Comparison of ENCODE assay signal across 10 cellular contexts in genomic region chr6:2859325-2859700, GRCh38. TPM values are rescaled to one million over a fixed set of nuclear protein-coding genes. Genes with fewer than 3 reads are reported as not detected.
DNase-seq lines count a peak whose midpoint lies in the region; ATAC-seq and TF ChIP-seq lines count a peak whose summit lies in the region.
"Had no signal": no experiment of that assay in that cellular context is flagged by ENCODE, and none has a peak within 500 bp of the region (broad histone marks: within the 10 kb centered on the region; RNA-seq: fewer than 3 reads in every experiment).

No MANE protein-coding gene starts in this region.

- H3K27ac Mint-ChIP-seq in stimulated activated naive CD8-positive, alpha-beta T cell treated with anti-CD3 and anti-CD28 coated beads, Interleukin-15, Interleukin-2, amounts not matched to agents 100 ng/mL and 50 ng/mL, for 24 hours = peak overlapping the region; percentile 100
- peak overlapping the region; percentile 100 for H3K27ac Mint-ChIP-seq in activated T-helper 2 cell treated with anti-CD3 and anti-CD28 coated beads, Interferon-gamma antibody, Interleukin-2, Interleukin-4, amounts not matched to agents 10 μg/mL and 5 μg/mL and 100 μg/mL, durations not matched to agents 14 hours and 24 hours and 36 hours
- H3K27ac Mint-ChIP-seq in natural killer cell = peak overlapping the region; percentile 94 to 97

- H3K4me3 Mint-ChIP-seq in stimulated activated naive CD8-positive, alpha-beta T cell treated with anti-CD3 and anti-CD28 coated beads, Interleukin-15, Interleukin-2, amounts not matched to agents 100 ng/mL and 50 ng/mL, for 24 hours = peak overlapping the region; percentile 97
- peak overlapping the region; percentile 85 for H3K4me3 Mint-ChIP-seq in activated T-helper 2 cell treated with anti-CD3 and anti-CD28 coated beads, Interferon-gamma antibody, Interleukin-2, Interleukin-4, amounts not matched to agents 10 μg/mL and 5 μg/mL and 100 μg/mL, durations not matched to agents 14 hours and 24 hours and 36 hours (ENCODE audit: low read depth)
- H3K4me3 Mint-ChIP-seq in natural killer cell = peak overlapping the region; percentile 87

- peaks cover 94% of the 10 kb centered on the region for H3K4me1 Mint-ChIP-seq in stimulated activated naive CD8-positive, alpha-beta T cell treated with anti-CD3 and anti-CD28 coated beads, Interleukin-15, Interleukin-2, amounts not matched to agents 100 ng/mL and 50 ng/mL, for 24 hours (ENCODE audit: low read depth)
- H3K4me1 Mint-ChIP-seq in activated T-helper 2 cell treated with anti-CD3 and anti-CD28 coated beads, Interferon-gamma antibody, Interleukin-2, Interleukin-4, amounts not matched to agents 10 μg/mL and 5 μg/mL and 100 μg/mL, durations not matched to agents 14 hours and 24 hours and 36 hours (ENCODE audit: low read depth) = peaks cover 81% of the 10 kb centered on the region
- H3K4me1 Mint-ChIP-seq in natural killer cell = peaks cover 57 to 65% of the 10 kb centered on the region in 2 donors

- ATAC-seq in stimulated activated naive CD8-positive, alpha-beta T cell treated with anti-CD3 and anti-CD28 coated beads, Interleukin-15, Interleukin-2, amounts not matched to agents 100 U/mL and 50 U/mL, for 24 hours = no peak
- ATAC-seq in natural killer cell (no peak), HG02759 (IDR thresholded peaks at IDR 0.05; ENCODE audit: unreplicated experiment) (no peak)

- intact Hi-C loops in activated T-helper 2 cell treated with anti-CD3 and anti-CD28 coated beads, Interferon-gamma antibody, Interleukin-2, Interleukin-4, amounts not matched to agents 10 μg/mL and 5 μg/mL and 100 μg/mL, durations not matched to agents 14 hours and 24 hours and 36 hours (cut with micrococcal nuclease) = loop anchor here (5.0 kb wide), 1 partner anchor 1278 kb away; the partner anchor contains the start of gene ECI2
- intact Hi-C loops in natural killer cell (cut with micrococcal nuclease) = loop anchor here (5.0 kb wide), 2 partner anchors 67 to 208 kb away; partner anchors contain the start of gene RIPK1

- no peaks in the 10 kb centered on the region for H3K27me3 Mint-ChIP-seq in stimulated activated naive CD8-positive, alpha-beta T cell treated with anti-CD3 and anti-CD28 coated beads, Interleukin-15, Interleukin-2, amounts not matched to agents 100 ng/mL and 50 ng/mL, for 24 hours
- H3K27me3 Mint-ChIP-seq in activated T-helper 2 cell treated with anti-CD3 and anti-CD28 coated beads, Interferon-gamma antibody, Interleukin-2, Interleukin-4, amounts not matched to agents 10 μg/mL and 5 μg/mL and 100 μg/mL, durations not matched to agents 14 hours and 24 hours and 36 hours (ENCODE audit: low read depth) = no peaks in the 10 kb centered on the region
- no peaks in the 10 kb centered on the region for H3K27me3 Mint-ChIP-seq in natural killer cell (ENCODE audit: low read depth in 2 of 2)

- DNase-seq in stimulated activated naive CD8-positive, alpha-beta T cell treated with anti-CD3 and anti-CD28 coated beads, Interleukin-15, Interleukin-2, amounts not matched to agents 100 U/mL and 50 U/mL, for 24 hours = no peak
- DNase-seq in activated T-helper 2 cell treated with anti-CD3 and anti-CD28 coated beads, Interferon-gamma antibody, Interleukin-2, Interleukin-4, amounts not matched to agents 10 μg/mL and 5 μg/mL and 100 μg/mL, durations not matched to agents 14 hours and 24 hours and 36 hours (ENCODE audit: low spot score) = no peak
- DNase-seq in natural killer cell = no peak
- DNase-seq in NCI-H82 (lab: John Stamatoyannopoulos, UW) = no peak
- DNase-seq in Ammon's horn (ENCODE audit: low spot score) = no peak
- no peak for DNase-seq in cerebellar nuclear complex (lab: John Stamatoyannopoulos, UW)
- DNase-seq: AML-193, HCEC 1CT had no signal

- H3K36me3 Mint-ChIP-seq in stimulated activated naive CD8-positive, alpha-beta T cell treated with anti-CD3 and anti-CD28 coated beads, Interleukin-15, Interleukin-2, amounts not matched to agents 100 ng/mL and 50 ng/mL, for 24 hours (ENCODE audit: low read depth) = no peaks in the 10 kb centered on the region
- peaks cover 32% of the 10 kb centered on the region for H3K36me3 Mint-ChIP-seq in activated T-helper 2 cell treated with anti-CD3 and anti-CD28 coated beads, Interferon-gamma antibody, Interleukin-2, Interleukin-4, amounts not matched to agents 10 μg/mL and 5 μg/mL and 100 μg/mL, durations not matched to agents 14 hours and 24 hours and 36 hours (ENCODE audit: low read depth)
- no peaks in the 10 kb centered on the region for H3K36me3 Mint-ChIP-seq in natural killer cell

- TF ChIP-seq CTCF in natural killer cell (IDR thresholded peaks at IDR 0.05) = no peak

- no peaks in the 10 kb centered on the region for H3K9me3 Mint-ChIP-seq in stimulated activated naive CD8-positive, alpha-beta T cell treated with anti-CD3 and anti-CD28 coated beads, Interleukin-15, Interleukin-2, amounts not matched to agents 100 ng/mL and 50 ng/mL, for 24 hours
- peaks cover 18% of the 10 kb centered on the region for H3K9me3 Mint-ChIP-seq in activated T-helper 2 cell treated with anti-CD3 and anti-CD28 coated beads, Interferon-gamma antibody, Interleukin-2, Interleukin-4, amounts not matched to agents 10 μg/mL and 5 μg/mL and 100 μg/mL, durations not matched to agents 14 hours and 24 hours and 36 hours
- no peaks in the 10 kb centered on the region for H3K9me3 Mint-ChIP-seq in natural killer cell

RNA-seq across cellular contexts. Expression of gene SERPINB1, which starts 17.6 kb away (rescaled TPM):
- total RNA-seq in activated T-helper 2 cell treated with anti-CD3 and anti-CD28 coated beads, Interferon-gamma antibody, Interleukin-2, Interleukin-4, amounts not matched to agents 10 μg/mL and 5 μg/mL and 100 μg/mL, durations not matched to agents 14 hours and 24 hours and 36 hours = 102 and 103 TPM in 2 replicates
- 10 to 100 TPM; 74.8 to 80.2 (median 78.1) TPM for total RNA-seq in natural killer cell

RNA-seq across cellular contexts. Expression of gene SERPINB9, which starts 43.8 kb away (rescaled TPM):
- total RNA-seq in activated T-helper 2 cell treated with anti-CD3 and anti-CD28 coated beads, Interferon-gamma antibody, Interleukin-2, Interleukin-4, amounts not matched to agents 10 μg/mL and 5 μg/mL and 100 μg/mL, durations not matched to agents 14 hours and 24 hours and 36 hours = 120 and 123 TPM in 2 replicates
- 10 to 100 TPM; 34.9 to 54.3 (median 47.3) TPM for total RNA-seq in natural killer cell
